Comparison of ENCODE assay signal across 12 cellular contexts in the genomic region with DNA sequence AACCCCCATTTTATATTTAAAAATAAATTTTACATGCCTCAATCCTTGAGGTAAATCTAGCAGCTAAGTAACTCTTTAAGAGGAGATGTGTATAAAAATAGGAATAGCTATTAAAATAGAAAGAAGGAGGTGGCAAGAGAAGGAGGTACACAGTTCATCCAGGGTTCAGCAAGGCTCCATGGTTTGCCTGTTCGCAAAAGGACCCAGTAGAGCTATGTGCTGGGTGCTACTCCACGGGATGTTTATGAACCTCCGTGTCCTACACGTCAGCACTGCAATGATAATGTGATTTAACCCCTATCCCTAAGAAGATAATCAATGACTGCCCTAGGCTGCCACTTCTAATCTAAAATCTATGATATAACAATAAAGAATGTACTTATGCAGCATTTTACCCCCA. TPM values are rescaled to one million over a fixed set of nuclear protein-coding genes. Genes with fewer than 3 reads are reported as not detected.
DNase-seq lines count a peak whose midpoint lies in the region; ATAC-seq and TF ChIP-seq lines count a peak whose summit lies in the region.
"Had no signal": no experiment of that assay in that cellular context is flagged by ENCODE, and none has a peak within 500 bp of the region (broad histone marks: within the 10 kb centered on the region; RNA-seq: fewer than 3 reads in every experiment).

No MANE protein-coding gene starts in this region.

- H3K4me1 ChIP-seq in Caco-2 (peaks cover 55% of the 10 kb centered on the region), IMR-90 (ENCODE audit: control insufficient read depth, insufficient read depth, low read length) (peaks cover 1% of the 10 kb centered on the region; the same call in 1 of the 2 replicates)

- H3K36me3 ChIP-seq in Caco-2 (ENCODE audit: control insufficient read depth, insufficient read depth, low read length): no peaks in the 10 kb centered on the region; the same call in 1 of the 2 replicates
- H3K36me3 ChIP-seq in IMR-90 (ENCODE audit: control insufficient read depth, insufficient read depth, low read length): no peaks in the 10 kb centered on the region
- H3K36me3 ChIP-seq: tibial nerve had no signal

- no peak overlapping the region for H4K91ac ChIP-seq in IMR-90 (ENCODE audit: insufficient read depth, low read depth, low read length)

- peaks cover 34% of the 10 kb centered on the region for H3K4me1 Mint-ChIP-seq in Caco-2 (ENCODE audit: low read depth, unreplicated experiment)
- peaks cover 39% of the 10 kb centered on the region for H3K4me1 Mint-ChIP-seq in osteocyte (ENCODE audit: unreplicated experiment)

- no peak overlapping the region for H2BK15ac ChIP-seq in IMR-90 (ENCODE audit: low read depth, low read length)

- no peak overlapping the region for H3K14ac ChIP-seq in IMR-90 (replicated peaks; ENCODE audit: low read depth, low read length)

- H4K20me1 ChIP-seq in IMR-90 (ENCODE audit: insufficient read depth, low read length): no peaks in the 10 kb centered on the region; the same call in 1 of the 2 replicates

- ATAC-seq in IMR-90 (ENCODE audit: low read depth) (no peak), HG02759 (IDR thresholded peaks at IDR 0.05; ENCODE audit: unreplicated experiment) (no peak), HG02798 (IDR thresholded peaks at IDR 0.05; ENCODE audit: poor library complexity, unreplicated experiment) (no peak)

- DNase-seq in Caco-2 (no peak), IMR-90 (no peak), dorsolateral prefrontal cortex (no peak), osteocyte (ENCODE audit: extremely low spot score, unreplicated experiment) (no peak)
- no peak for DNase-seq in stimulated activated CD8-positive, alpha-beta memory T cell treated with anti-CD3 and anti-CD28 coated beads, Interleukin-4, amount 100 ng/mL, for 48 hours
- DNase-seq: NCI-H1694; stimulated activated CD4-positive, alpha-beta T cell treated with anti-CD3 and anti-CD28 coated beads, Interleukin-4, amount 100 ng/mL, for 1 hour had no signal

- H3K9ac ChIP-seq in IMR-90 (ENCODE audit: low read depth, low read length): no peak overlapping the region

- H3K9me3 Mint-ChIP-seq in Caco-2 (ENCODE audit: unreplicated experiment) (no peaks in the 10 kb centered on the region), osteocyte (ENCODE audit: unreplicated experiment) (no peaks in the 10 kb centered on the region)
- H3K9me3 Mint-ChIP-seq: activated T-helper 2 cell treated with anti-CD3 and anti-CD28 coated beads, Interferon-gamma antibody, Interleukin-2, Interleukin-4, amounts not matched to agents 10 μg/mL and 5 μg/mL and 100 μg/mL, durations not matched to agents 14 hours and 24 hours and 36 hours had no signal

- H2AFZ ChIP-seq in IMR-90 (replicated peaks; ENCODE audit: low read length, poor library complexity): peak overlapping the region; percentile 48

- H3K36me3 Mint-ChIP-seq in Caco-2 (ENCODE audit: insufficient read depth, unreplicated experiment) (no peaks in the 10 kb centered on the region), osteocyte (ENCODE audit: unreplicated experiment) (no peaks in the 10 kb centered on the region)

- H2AK5ac ChIP-seq in IMR-90 (ENCODE audit: low read depth, low read length): no peak overlapping the region

- dilution Hi-C loops in IMR-90 (cut with HindIII; ENCODE audit: low sequenced_read_pairs, unreplicated experiment): no loop called here

- in situ Hi-C loops in IMR-90 (cut with MboI; ENCODE audit: low sequenced_read_pairs): no loop called here

- TF ChIP-seq CTCF in Caco-2 (IDR thresholded peaks at IDR 0.05; ENCODE audit: insufficient read depth in 1 of 2, low read depth in 1 of 2, low read length in 1 of 2, severe bottlenecking in 1 of 2, unreplicated experiment in 1 of 2) (no peak), IMR-90 (conservative IDR thresholded peaks at IDR 0.05; ENCODE audit: low read depth, low read length) (no peak), dorsolateral prefrontal cortex (IDR thresholded peaks at IDR 0.05 in 54 of 56, conservative IDR thresholded peaks at IDR 0.05 in 2 of 56; ENCODE audit: low read depth in 1 of 56, partially characterized antibody in 56 of 56) (no peak), osteocyte (IDR thresholded peaks at IDR 0.05) (no peak)

- WGBS in IMR-90 (ENCODE audit: extremely low coverage in 2 of 2, insufficient read length in 1 of 2), 2 experiments: no CpG with 5 or more reads among the region's 4 CpGs

- peak overlapping the region; percentile 84; the same call in 1 of the 2 replicates for H3K4me3 ChIP-seq in Caco-2 (ENCODE audit: low read depth, low read length)
- no peak overlapping the region for H3K4me3 ChIP-seq in IMR-90 (ENCODE audit: insufficient read depth, low read depth, low read length)
- peak overlapping the region in 56 of 59 donors; percentile 57 to 94 (median 80) for H3K4me3 ChIP-seq in dorsolateral prefrontal cortex

- H3K23ac ChIP-seq in IMR-90 (ENCODE audit: low read depth, low read length): no peak overlapping the region; the same call in 1 of the 2 replicates

- no peak for TF ChIP-seq RAD21 in IMR-90 (IDR thresholded peaks at IDR 0.05; ENCODE audit: low read length)

- H3K27me3 ChIP-seq in Caco-2 (replicated peaks; ENCODE audit: control insufficient read depth, insufficient read depth, low read length) (no peaks in the 10 kb centered on the region), IMR-90 (ENCODE audit: control insufficient read depth, insufficient read depth, low read length) (peaks cover 3% of the 10 kb centered on the region; the same call in 1 of the 2 replicates), dorsolateral prefrontal cortex (no peaks in the 10 kb centered on the region)
- H3K27me3 ChIP-seq: tibial nerve had no signal

- H3K79me1 ChIP-seq in IMR-90 (ENCODE audit: low read depth in 1 of 2, low read length in 2 of 2): peaks cover 6% of the 10 kb centered on the region in 2 experiments; a peak in 2 of 4 replicates

- no peak overlapping the region for H3K56ac ChIP-seq in IMR-90 (ENCODE audit: extremely low read depth, insufficient read depth, low read length)

- no peak overlapping the region for H3K27ac Mint-ChIP-seq in Caco-2 (ENCODE audit: unreplicated experiment)
- no peak overlapping the region for H3K27ac Mint-ChIP-seq in osteocyte (ENCODE audit: unreplicated experiment)
- H3K27ac Mint-ChIP-seq: activated T-helper 2 cell treated with anti-CD3 and anti-CD28 coated beads, Interferon-gamma antibody, Interleukin-2, Interleukin-4, amounts not matched to agents 10 μg/mL and 5 μg/mL and 100 μg/mL, durations not matched to agents 14 hours and 24 hours and 36 hours had no signal

- H3K27ac ChIP-seq in IMR-90 (ENCODE audit: insufficient read depth, low read length) (no peak overlapping the region), dorsolateral prefrontal cortex (peak overlapping the region in 51 of 59 donors; percentile 9 to 98 (median 94))

- no peak overlapping the region for H2BK120ac ChIP-seq in IMR-90 (ENCODE audit: low read depth, low read length)

- H4K5ac ChIP-seq in IMR-90 (ENCODE audit: low read depth, low read length): no peak overlapping the region

- H2AK9ac ChIP-seq in IMR-90 (replicated peaks; ENCODE audit: low read depth, low read length, poor library complexity): no peak overlapping the region

- H3K27me3 Mint-ChIP-seq in Caco-2 (ENCODE audit: insufficient read depth, unreplicated experiment) (no peaks in the 10 kb centered on the region), osteocyte (ENCODE audit: unreplicated experiment) (no peaks in the 10 kb centered on the region)

- H3K4ac ChIP-seq in IMR-90 (ENCODE audit: low read depth, low read length): no peak overlapping the region

- intact Hi-C loops in Caco-2 (cut with micrococcal nuclease; ENCODE audit: unreplicated experiment): loop anchor here (2.0 to 10.0 kb wide), 2 partner anchors 36 to 48 kb away; a partner anchor contains a TSS
- intact Hi-C loops in IMR-90 (cut with micrococcal nuclease): loop anchor here (2.0 kb wide), 1 partner anchor 36 kb away; a partner anchor contains a TSS
- intact Hi-C loops in dorsolateral prefrontal cortex (cut with DNase I): loop anchor here in 1 of 2 donors (5.0 kb wide), 1 partner anchor 34 kb away; a partner anchor contains a TSS

- H4K8ac ChIP-seq in IMR-90 (ENCODE audit: low read depth in 2 of 2, low read length in 2 of 2): no peak overlapping the region

- no peak overlapping the region for H3K4me2 ChIP-seq in IMR-90 (ENCODE audit: low read depth, low read length)

- H3K4me3 Mint-ChIP-seq in Caco-2 (ENCODE audit: unreplicated experiment): peak overlapping the region; percentile 76
- peak overlapping the region; percentile 3 for H3K4me3 Mint-ChIP-seq in osteocyte (ENCODE audit: unreplicated experiment)

- TF ChIP-seq POLR2A in IMR-90 (IDR thresholded peaks at IDR 0.05; ENCODE audit: low read depth, low read length): no peak

- H3K9me1 ChIP-seq in IMR-90 (ENCODE audit: insufficient read depth, low read length): no peaks in the 10 kb centered on the region

- CTCF ChIA-PET in Caco-2 (lab: Charles Lee) (interaction anchor here (1.1 to 1.9 kb wide), 3 partner anchors 12 to 48 kb away, joined by 3 to 11 read pairs (median 7); a partner anchor contains a TSS), IMR-90 (lab: Yijun Ruan, JAX) (interaction anchor here (0.5 to 1.0 kb wide), 3 partner anchors 15 to 688 kb away, joined by 3 read pairs; no protein-coding TSS in a partner anchor)

- no peak overlapping the region for H2BK20ac ChIP-seq in IMR-90 (ENCODE audit: low read depth, low read length)

- no peak overlapping the region for H3K18ac ChIP-seq in IMR-90 (ENCODE audit: low read depth, low read length)

- POLR2A ChIA-PET in Caco-2 (lab: Charles Lee) (no interaction called here), IMR-90 (lab: Charles Lee; ENCODE audit: unreplicated experiment) (no interaction called here)

- BruUV-seq in Caco-2 (replicated peaks; lab: Mats Ljungman, UMichigan): no TSS peak
- no TSS peak for BruUV-seq in IMR-90 (replicated peaks; lab: Mats Ljungman, UMichigan)

- no peak overlapping the region for H2BK5ac ChIP-seq in IMR-90 (ENCODE audit: low read depth, low read length, poor library complexity, severe bottlenecking)

- H3K9me3 ChIP-seq in Caco-2: no peaks in the 10 kb centered on the region
- H3K9me3 ChIP-seq in IMR-90 (ENCODE audit: control insufficient read depth, insufficient read depth, low read length): no peaks in the 10 kb centered on the region
- H3K9me3 ChIP-seq: tibial nerve had no signal

RNA-seq across cellular contexts. Expression of a gene that starts 0.9 kb away (rescaled TPM):
- total RNA-seq in Caco-2 (2022) (33.0 and 37.0 TPM in 2 replicates), IMR-90 (2012; rRNA removed) (5.0 TPM in 2 replicates), dorsolateral prefrontal cortex (10 to 100 TPM; 39.9 to 93.6 (median 55.5) TPM), osteocyte (10.6 and 12.3 TPM in 2 replicates)
- polyA plus RNA-seq in IMR-90 (2012; rRNA removed): 2.2 and 2.9 TPM in 2 replicates
- 0.75 and 1.2 TPM in 2 replicates for polyA plus RNA-seq in IMR-90 (2012; cell fraction: cytosol; rRNA removed)
- 3.0 and 9.9 TPM in 2 replicates for polyA plus RNA-seq in IMR-90 (2012; cell fraction: nucleus; rRNA removed; ENCODE audit: low replicate concordance)

RNA-seq across cellular contexts. Expression of a gene that starts 5.3 kb away (rescaled TPM):
- total RNA-seq in Caco-2 (2022) (1.0 and 2.5 TPM in 2 replicates), IMR-90 (2012; rRNA removed) (not detected in 2 replicates), dorsolateral prefrontal cortex (1 to 10 TPM in 2 of 120 experiments, under 1 TPM in 56, not detected in 62; 0.11 to 1.2 (median 0.28) TPM), osteocyte (not detected in 2 replicates)
- polyA plus RNA-seq in IMR-90 (2012; rRNA removed): not detected in 2 replicates
- not detected in 2 replicates for polyA plus RNA-seq in IMR-90 (2012; cell fraction: cytosol; rRNA removed)
- not detected in 2 replicates for polyA plus RNA-seq in IMR-90 (2012; cell fraction: nucleus; rRNA removed; ENCODE audit: low replicate concordance)
- total RNA-seq: activated T-helper 2 cell treated with anti-CD3 and anti-CD28 coated beads, Interferon-gamma antibody, Interleukin-2, Interleukin-4, amounts not matched to agents 10 μg/mL and 5 μg/mL and 100 μg/mL, durations not matched to agents 14 hours and 24 hours and 36 hours; Daoy; tibial nerve had no signal

RNA-seq across cellular contexts. Expression of a gene that starts 35.3 kb away (rescaled TPM):
- 191 and 199 TPM in 2 replicates for total RNA-seq in Caco-2 (2022)
- 204 and 234 TPM in 2 replicates for total RNA-seq in IMR-90 (2012; rRNA removed)
- polyA plus RNA-seq in IMR-90 (2012; rRNA removed): 138 and 158 TPM in 2 replicates
- polyA plus RNA-seq in IMR-90 (2012; cell fraction: cytosol; rRNA removed): 39.8 and 68.2 TPM in 2 replicates
- polyA plus RNA-seq in IMR-90 (2012; cell fraction: nucleus; rRNA removed; ENCODE audit: low replicate concordance): 10.9 and 68.5 TPM in 2 replicates
- 10 to 100 TPM; 49.9 to 96.9 (median 80.2) TPM for total RNA-seq in dorsolateral prefrontal cortex
- total RNA-seq in osteocyte: 96.4 and 112 TPM in 2 replicates
